In the genomic region with DNA sequence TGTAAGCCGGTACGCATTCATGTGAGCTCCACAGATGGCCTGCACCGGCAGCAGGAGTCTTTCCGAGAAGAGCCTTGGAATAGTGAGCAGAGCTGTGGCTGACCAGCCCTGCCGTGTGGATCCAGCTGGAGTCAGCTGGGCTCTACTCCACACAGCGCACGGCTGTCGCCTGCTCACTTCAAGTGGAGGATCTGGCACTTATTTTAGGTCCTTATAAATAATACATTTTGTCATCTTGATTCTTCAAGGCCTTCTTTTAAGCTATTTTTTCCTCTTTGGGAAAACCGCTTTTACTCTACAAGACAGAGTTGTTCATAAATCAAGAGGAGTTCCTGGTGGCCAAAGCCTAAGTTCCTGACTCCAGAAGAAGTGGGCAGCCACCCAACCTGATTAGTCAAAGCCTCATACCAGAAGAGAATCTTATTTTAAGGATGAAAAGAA, we compare ENCODE assay signal across 16 cellular contexts.
DNase-seq lines count a peak whose midpoint lies in the region; ATAC-seq and TF ChIP-seq lines count a peak whose summit lies in the region.
"Had no signal": no experiment of that assay in that cellular context is flagged by ENCODE, and none has a peak within 500 bp of the region (broad histone marks: within the 10 kb centered on the region; RNA-seq: fewer than 3 reads in every experiment).

No MANE protein-coding gene starts in this region.

- H3K23ac ChIP-seq in IMR-90 (ENCODE audit: low read depth, low read length): no peak overlapping the region
- no peak overlapping the region for H3K23ac ChIP-seq in mesenchymal stem cell (ENCODE audit: low read length in 2 of 2)

- peaks cover 4% of the 10 kb centered on the region; the same call in 1 of the 2 replicates for H3K9me1 ChIP-seq in IMR-90 (ENCODE audit: insufficient read depth, low read length)

- no peaks in the 10 kb centered on the region for H3K27me3 ChIP-seq in IMR-90 (ENCODE audit: control insufficient read depth, insufficient read depth, low read length)
- no peaks in the 10 kb centered on the region for H3K27me3 ChIP-seq in fibroblast of lung (ENCODE audit: control insufficient read depth, insufficient read depth, low read length)
- no peaks in the 10 kb centered on the region for H3K27me3 ChIP-seq in mesenchymal stem cell (ENCODE audit: control insufficient read depth in 1 of 2, insufficient read depth in 1 of 2, low read length in 2 of 2)
- no peaks in the 10 kb centered on the region for H3K27me3 ChIP-seq in thoracic aorta (replicated peaks; ENCODE audit: insufficient read depth)

- no peak overlapping the region for H2AK9ac ChIP-seq in IMR-90 (replicated peaks; ENCODE audit: low read depth, low read length, poor library complexity)

- no peak overlapping the region for H3K4me2 ChIP-seq in IMR-90 (ENCODE audit: low read depth, low read length)
- H3K4me2 ChIP-seq in fibroblast of lung (ENCODE audit: extremely low read depth, insufficient read depth, low read length): no peak overlapping the region
- no peak overlapping the region for H3K4me2 ChIP-seq in mesenchymal stem cell (ENCODE audit: low read length, poor library complexity, severe bottlenecking)

- H3K9me3 ChIP-seq in IMR-90 (ENCODE audit: control insufficient read depth, insufficient read depth, low read length) (no peaks in the 10 kb centered on the region), fibroblast of lung (ENCODE audit: control insufficient read depth, insufficient read depth, low read depth, low read length) (no peaks in the 10 kb centered on the region), mesenchymal stem cell (ENCODE audit: control insufficient read depth, low read length) (no peaks in the 10 kb centered on the region), thoracic aorta (no peaks in the 10 kb centered on the region)

- H2BK5ac ChIP-seq in IMR-90 (ENCODE audit: low read depth, low read length, poor library complexity, severe bottlenecking): no peak overlapping the region
- H2BK5ac ChIP-seq in mesenchymal stem cell (ENCODE audit: low read depth, low read length, poor library complexity, severe bottlenecking): no peak overlapping the region

- H3K9me3 Mint-ChIP-seq in chondrocyte (ENCODE audit: low read depth) (no peaks in the 10 kb centered on the region), progenitor cell of endocrine pancreas (ENCODE audit: low read depth) (no peaks in the 10 kb centered on the region)
- H3K9me3 Mint-ChIP-seq: activated naive CD8-positive, alpha-beta T cell treated with anti-CD3 and anti-CD28 coated beads for 36 hours had no signal

- no peak overlapping the region for H3K18ac ChIP-seq in IMR-90 (ENCODE audit: low read depth, low read length)
- no peak overlapping the region for H3K18ac ChIP-seq in mesenchymal stem cell (ENCODE audit: low read depth in 1 of 2, low read length in 2 of 2)

- in situ Hi-C loops in IMR-90 (cut with MboI; ENCODE audit: low sequenced_read_pairs): no loop called here

- no peaks in the 10 kb centered on the region for H3K4me1 Mint-ChIP-seq in chondrocyte (ENCODE audit: low read depth)
- no peaks in the 10 kb centered on the region for H3K4me1 Mint-ChIP-seq in progenitor cell of endocrine pancreas (ENCODE audit: low read depth)
- H3K4me1 Mint-ChIP-seq: activated naive CD8-positive, alpha-beta T cell treated with anti-CD3 and anti-CD28 coated beads for 36 hours had no signal

- no peak for TF ChIP-seq RAD21 in IMR-90 (IDR thresholded peaks at IDR 0.05; ENCODE audit: low read length)

- H3K27ac ChIP-seq in IMR-90 (ENCODE audit: insufficient read depth, low read length) (no peak overlapping the region), fibroblast of lung (ENCODE audit: insufficient read depth, low read length) (no peak overlapping the region), mesenchymal stem cell (ENCODE audit: low read length, poor library complexity, severe bottlenecking) (no peak overlapping the region), thoracic aorta (peak overlapping the region in 1 of 2 donors; percentile 22)

- CTCF ChIA-PET in IMR-90 (lab: Yijun Ruan, JAX): interaction anchor here (1.0 to 1.5 kb wide), 4 partner anchors 10 to 145 kb away, joined by 3 to 4 read pairs (median 3); no protein-coding TSS in a partner anchor

- intact Hi-C loops in IMR-90 (cut with micrococcal nuclease): loop anchor here (10.0 kb wide), 1 partner anchor 56 kb away; no protein-coding TSS in a partner anchor

- H4K8ac ChIP-seq in IMR-90 (ENCODE audit: low read depth in 2 of 2, low read length in 2 of 2) (no peak overlapping the region), mesenchymal stem cell (ENCODE audit: low read length) (no peak overlapping the region)

- H3K4me3 ChIP-seq in IMR-90 (ENCODE audit: insufficient read depth, low read depth, low read length) (no peak overlapping the region), fibroblast of lung (replicated peaks in 1 of 4; ENCODE audit: control extremely low read depth in 1 of 4, insufficient read depth in 1 of 4, low read depth in 3 of 4, low read length in 4 of 4) (no peak overlapping the region), mesenchymal stem cell (ENCODE audit: insufficient read depth in 1 of 2, low read depth in 1 of 2, low read length in 2 of 2) (peak overlapping the region in 1 of 2 experiments; percentile 38), thoracic aorta (peak overlapping the region; percentile 1)

- no peak for TF ChIP-seq POLR2A in IMR-90 (IDR thresholded peaks at IDR 0.05; ENCODE audit: low read depth, low read length)

- H3K36me3 Mint-ChIP-seq in chondrocyte (ENCODE audit: low read depth): no peaks in the 10 kb centered on the region
- no peaks in the 10 kb centered on the region for H3K36me3 Mint-ChIP-seq in progenitor cell of endocrine pancreas (ENCODE audit: insufficient read depth)

- DNase-seq in IMR-90 (peak; percentile 59), fibroblast of lung (ENCODE audit: low read depth in 2 of 2) (peak; percentile 65 to 77), mesenchymal stem cell (peak; percentile 16), thoracic aorta (ENCODE audit: low spot score) (peak; percentile 52), chondrocyte (ENCODE audit: low spot score) (no peak), GM20000 (ENCODE audit: low spot score) (no peak), progenitor cell of endocrine pancreas (ENCODE audit: low spot score, unreplicated experiment) (no peak)
- DNase-seq: activated CD4-positive, alpha-beta T cell treated with anti-CD3 and anti-CD28 coated beads for 48 hours; activated naive CD8-positive, alpha-beta T cell treated with anti-CD3 and anti-CD28 coated beads for 36 hours; cortex of kidney; erythroblast; mammary epithelial cell; NCI-H1694 treated with DMSO at 0.1 percent for 48 hours; NCI-H774; stimulated activated CD4-positive, alpha-beta T cell treated with anti-CD3 and anti-CD28 coated beads, Interleukin-15, amount 100 ng/mL, for 24 hours had no signal

- no peak overlapping the region for H3K14ac ChIP-seq in IMR-90 (replicated peaks; ENCODE audit: low read depth, low read length)
- no peak overlapping the region for H3K14ac ChIP-seq in mesenchymal stem cell (ENCODE audit: low read length in 2 of 2)

- H2BK120ac ChIP-seq in IMR-90 (ENCODE audit: low read depth, low read length) (no peak overlapping the region), mesenchymal stem cell (ENCODE audit: low read depth, low read length) (no peak overlapping the region)

- peaks cover 3% of the 10 kb centered on the region; the same call in 1 of the 2 replicates for H4K20me1 ChIP-seq in IMR-90 (ENCODE audit: insufficient read depth, low read length)
- no peaks in the 10 kb centered on the region for H4K20me1 ChIP-seq in fibroblast of lung (ENCODE audit: control insufficient read depth, extremely low read depth, insufficient read depth, low read length)

- no peaks in the 10 kb centered on the region for H3K79me1 ChIP-seq in IMR-90 (ENCODE audit: low read depth in 1 of 2, low read length in 2 of 2)
- no peaks in the 10 kb centered on the region for H3K79me1 ChIP-seq in mesenchymal stem cell (replicated peaks; ENCODE audit: low read length, poor library complexity, severe bottlenecking)

- peak; percentile 72 for ATAC-seq in IMR-90 (ENCODE audit: low read depth)
- ATAC-seq in thoracic aorta (ENCODE audit: insufficient number of reproducible peaks, low FRiP score, low read depth): no peak
- no peak for ATAC-seq in HG03342 (IDR thresholded peaks at IDR 0.05; ENCODE audit: unreplicated experiment)

- H2BK15ac ChIP-seq in IMR-90 (ENCODE audit: low read depth, low read length) (no peak overlapping the region), mesenchymal stem cell (ENCODE audit: low read depth, poor library complexity, severe bottlenecking) (no peak overlapping the region)

- H3K4me3 Mint-ChIP-seq in chondrocyte (ENCODE audit: unreplicated experiment) (no peak overlapping the region), progenitor cell of endocrine pancreas (ENCODE audit: low read depth) (no peak overlapping the region)
- H3K4me3 Mint-ChIP-seq: activated naive CD8-positive, alpha-beta T cell treated with anti-CD3 and anti-CD28 coated beads for 36 hours had no signal

- H2BK20ac ChIP-seq in IMR-90 (ENCODE audit: low read depth, low read length): no peak overlapping the region

- H4K91ac ChIP-seq in IMR-90 (ENCODE audit: insufficient read depth, low read depth, low read length) (no peak overlapping the region), mesenchymal stem cell (ENCODE audit: low read length) (no peak overlapping the region)

- H3K9ac ChIP-seq in IMR-90 (ENCODE audit: low read depth, low read length): no peak overlapping the region
- no peak overlapping the region for H3K9ac ChIP-seq in fibroblast of lung (ENCODE audit: insufficient read depth, low read length)
- peak overlapping the region; percentile 35 for H3K9ac ChIP-seq in mesenchymal stem cell (ENCODE audit: low read length)

- H4K5ac ChIP-seq in IMR-90 (ENCODE audit: low read depth, low read length): no peak overlapping the region

- no peak overlapping the region for H3K56ac ChIP-seq in IMR-90 (ENCODE audit: extremely low read depth, insufficient read depth, low read length)

- H2BK12ac ChIP-seq in mesenchymal stem cell (ENCODE audit: low read length in 2 of 2): no peak overlapping the region

- H3K79me2 ChIP-seq in fibroblast of lung (ENCODE audit: control insufficient read depth, insufficient read depth, low read length): no peaks in the 10 kb centered on the region

- H2AFZ ChIP-seq in IMR-90 (replicated peaks; ENCODE audit: low read length, poor library complexity) (no peak overlapping the region), fibroblast of lung (ENCODE audit: low read length) (no peak overlapping the region), mesenchymal stem cell (ENCODE audit: low read depth, low read length) (no peak overlapping the region)

- H3K4ac ChIP-seq in IMR-90 (ENCODE audit: low read depth, low read length): no peak overlapping the region
- no peak overlapping the region for H3K4ac ChIP-seq in mesenchymal stem cell (ENCODE audit: low read depth in 1 of 2, low read length in 2 of 2)

- TF ChIP-seq CTCF in IMR-90 (conservative IDR thresholded peaks at IDR 0.05; ENCODE audit: low read depth, low read length) (no peak), fibroblast of lung (conservative IDR thresholded peaks at IDR 0.05 in 1 of 2, IDR thresholded peaks at IDR 0.05 in 1 of 2; ENCODE audit: low read depth in 1 of 2, low read length in 2 of 2) (no peak), thoracic aorta (IDR thresholded peaks at IDR 0.05) (no peak), chondrocyte (IDR thresholded peaks at IDR 0.05) (no peak), GM20000 (IDR thresholded peaks at IDR 0.05; ENCODE audit: extremely low read depth, missing control alignments) (no peak), progenitor cell of endocrine pancreas (IDR thresholded peaks at IDR 0.05; ENCODE audit: unreplicated experiment) (no peak)

- H3K36me3 ChIP-seq in IMR-90 (ENCODE audit: control insufficient read depth, insufficient read depth, low read length): no peaks in the 10 kb centered on the region
- H3K36me3 ChIP-seq in fibroblast of lung (ENCODE audit: control insufficient read depth, insufficient read depth, low read length): no peaks in the 10 kb centered on the region
- H3K36me3 ChIP-seq in mesenchymal stem cell (ENCODE audit: control insufficient read depth in 1 of 2, insufficient read depth in 2 of 2, low read depth in 1 of 2, low read length in 2 of 2): no peaks in the 10 kb centered on the region
- no peaks in the 10 kb centered on the region for H3K36me3 ChIP-seq in thoracic aorta

- H2AK5ac ChIP-seq in IMR-90 (ENCODE audit: low read depth, low read length) (no peak overlapping the region), mesenchymal stem cell (ENCODE audit: low read length, severe bottlenecking) (no peak overlapping the region)

- dilution Hi-C loops in IMR-90 (cut with HindIII; ENCODE audit: low sequenced_read_pairs, unreplicated experiment): no loop called here

- no peak overlapping the region for H3K27ac Mint-ChIP-seq in chondrocyte (ENCODE audit: unreplicated experiment)
- H3K27ac Mint-ChIP-seq in progenitor cell of endocrine pancreas: no peak overlapping the region
- H3K27ac Mint-ChIP-seq: activated naive CD8-positive, alpha-beta T cell treated with anti-CD3 and anti-CD28 coated beads for 36 hours had no signal

- H3K4me1 ChIP-seq in IMR-90 (ENCODE audit: control insufficient read depth, insufficient read depth, low read length) (peaks cover 6% of the 10 kb centered on the region), fibroblast of lung (ENCODE audit: control insufficient read depth, extremely low read depth, insufficient read depth, low read length) (peaks cover 2% of the 10 kb centered on the region), mesenchymal stem cell (ENCODE audit: control insufficient read depth, insufficient read depth, low read depth, low read length) (no peaks in the 10 kb centered on the region), thoracic aorta (ENCODE audit: control insufficient read depth in 1 of 2, low read depth in 2 of 2) (peaks cover 7 to 17% of the 10 kb centered on the region in 2 donors)

- WGBS in IMR-90 (ENCODE audit: extremely low coverage in 2 of 2, insufficient read length in 1 of 2), 2 experiments: no CpG with 5 or more reads among the region's 9 CpGs
- 79% methylated on average over 6 of the region's 9 CpGs for WGBS in mesenchymal stem cell

- no TSS peak for BruUV-seq in IMR-90 (replicated peaks; lab: Mats Ljungman, UMichigan)

- POLR2A ChIA-PET in IMR-90 (lab: Charles Lee; ENCODE audit: unreplicated experiment): no interaction called here

- H3K27me3 Mint-ChIP-seq in chondrocyte (ENCODE audit: low read depth) (no peaks in the 10 kb centered on the region), progenitor cell of endocrine pancreas (no peaks in the 10 kb centered on the region)
- H3K27me3 Mint-ChIP-seq: activated naive CD8-positive, alpha-beta T cell treated with anti-CD3 and anti-CD28 coated beads for 36 hours had no signal

Comparison
In these comparisons a context has a peak if more than half of its experiments do, and no peak if none do; other contexts are left out.
1. DNase-seq: peak in IMR-90 (single experiment), fibroblast of lung (2 of 2), mesenchymal stem cell (single experiment) and thoracic aorta (single experiment); none in chondrocyte (single experiment), GM20000 (single experiment) and progenitor cell of endocrine pancreas (single experiment).